ENCODE assay signal across 24 cellular contexts in genomic region chr2:119748135-119748534, GRCh38.
"Had no signal": no experiment of that assay in that cellular context is flagged by ENCODE, and none has a peak within 500 bp of the region (broad histone marks: within the 10 kb centered on the region; RNA-seq: fewer than 3 reads in every experiment).

No MANE protein-coding gene starts in this region.

- H3K9me3 ChIP-seq: ascending aorta had no signal

- H3K36me3 Mint-ChIP-seq: activated naive CD4-positive, alpha-beta T cell treated with anti-CD3 and anti-CD28 coated beads, Interleukin-2, amount 50 U/mL, for 24 hours; brain had no signal

- H3K9me3 Mint-ChIP-seq: activated B cell treated with CpG ODN at 0.5 μM for 24 hours; activated CD4-positive, alpha-beta memory T cell treated with anti-CD3 and anti-CD28 coated beads, Interleukin-2, amount 10 ng/mL, durations not matched to agents 7 days and 5 days; activated naive CD4-positive, alpha-beta T cell treated with anti-CD3 and anti-CD28 coated beads, Interleukin-2, amount 50 U/mL, for 24 hours; brain had no signal

- DNase-seq: activated B cell treated with CpG ODN at 0.5 μM for 24 hours; activated CD4-positive, alpha-beta memory T cell treated with anti-CD3 and anti-CD28 coated beads, Interleukin-2, amount 10 ng/mL, durations not matched to agents 7 days and 5 days; activated CD4-positive, alpha-beta T cell treated with anti-CD3 and anti-CD28 coated beads, Interleukin-2, amount 50 U/mL, for 1 hour; activated CD8-positive, alpha-beta memory T cell treated with anti-CD3 and anti-CD28 coated beads, Interleukin-2, amount 50 U/mL, for 48 hours; activated effector memory CD4-positive, alpha-beta T cell treated with Interleukin-2 at 50 U/mL for 16 hours; activated naive CD4-positive, alpha-beta T cell; activated T-cell treated with anti-CD3 and anti-CD28 coated beads, Interleukin-2, amount 50 U/mL, for 1 hour; amniotic stem cell; Karpas-422; NCI-H1048; NCI-H146; NCI-H187 treated with DMSO at 0.1 percent for 48 hours; NCI-H2081 treated with DMSO at 0.1 percent for 48 hours; NCI-H446; NCI-H524; PC-3; SIG-M5; T-helper 17 cell; T-helper 9 cell had no signal

- H3K4me1 ChIP-seq: ascending aorta had no signal

- H3K27ac Mint-ChIP-seq: activated B cell treated with CpG ODN at 0.5 μM for 24 hours; activated CD4-positive, alpha-beta memory T cell treated with anti-CD3 and anti-CD28 coated beads, Interleukin-2, amount 10 ng/mL, durations not matched to agents 7 days and 5 days; activated naive CD4-positive, alpha-beta T cell treated with anti-CD3 and anti-CD28 coated beads, Interleukin-2, amount 50 U/mL, for 24 hours; T-helper 17 cell had no signal

- H3K4me3 Mint-ChIP-seq: activated B cell treated with CpG ODN at 0.5 μM for 24 hours; activated CD4-positive, alpha-beta memory T cell treated with anti-CD3 and anti-CD28 coated beads, Interleukin-2, amount 10 ng/mL, durations not matched to agents 7 days and 5 days; activated naive CD4-positive, alpha-beta T cell treated with anti-CD3 and anti-CD28 coated beads, Interleukin-2, amount 50 U/mL, for 24 hours; brain; T-helper 17 cell had no signal

- H3K4me1 Mint-ChIP-seq: activated B cell treated with CpG ODN at 0.5 μM for 24 hours; activated naive CD4-positive, alpha-beta T cell treated with anti-CD3 and anti-CD28 coated beads, Interleukin-2, amount 50 U/mL, for 24 hours had no signal

- H3K4me3 ChIP-seq: ascending aorta, cardiac muscle cell, K562 had no signal

- ATAC-seq: K562, PC-3, T-helper 17 cell had no signal

- H3K36me3 ChIP-seq: ascending aorta, cardiac muscle cell had no signal

- H3K27me3 Mint-ChIP-seq: activated naive CD4-positive, alpha-beta T cell treated with anti-CD3 and anti-CD28 coated beads, Interleukin-2, amount 50 U/mL, for 24 hours had no signal

- H3K27me3 ChIP-seq: ascending aorta had no signal

- H3K27ac ChIP-seq: ascending aorta, cardiac muscle cell had no signal
